Comparison of ENCODE assay signal across 9 cellular contexts in the genomic region with DNA sequence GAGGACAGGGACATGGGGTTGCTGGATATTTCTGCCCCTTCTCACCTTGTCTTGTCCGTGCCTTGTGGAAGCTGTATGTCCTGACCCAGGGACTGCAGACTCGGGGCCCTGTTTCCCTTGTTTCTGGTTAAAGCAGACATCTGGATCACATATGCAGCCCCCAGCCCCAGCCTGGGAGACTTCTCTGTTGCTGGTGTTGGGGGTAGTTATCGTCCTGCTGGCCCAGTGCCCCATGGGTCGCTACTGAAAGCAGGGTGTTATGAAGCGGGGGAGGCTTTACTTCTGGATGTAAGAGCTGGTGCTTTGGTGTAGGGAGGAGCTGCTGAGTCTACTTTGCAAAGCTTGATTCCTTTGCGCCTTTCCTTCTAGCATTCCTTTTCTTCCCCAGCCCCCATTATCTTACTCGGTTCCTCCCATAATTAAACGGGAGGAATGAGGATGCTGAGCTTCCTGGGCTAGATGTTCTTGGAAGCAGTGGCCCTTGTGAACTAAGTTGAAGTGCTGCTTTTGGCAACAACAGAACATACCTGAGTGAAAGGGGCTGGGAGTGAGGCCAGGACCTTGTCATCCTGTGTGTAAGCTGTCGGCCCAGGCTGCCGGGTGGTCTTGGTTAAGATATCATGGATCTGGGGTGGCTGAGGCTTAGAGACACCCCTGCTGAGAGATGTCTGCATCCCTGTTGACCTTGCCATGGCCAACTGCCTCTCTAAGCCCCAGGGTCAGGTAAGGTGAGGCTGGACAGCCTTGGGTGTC. TPM values are rescaled to one million over a fixed set of nuclear protein-coding genes. Genes with fewer than 3 reads are reported as not detected.
DNase-seq lines count a peak whose midpoint lies in the region; ATAC-seq, FAIRE-seq and TF ChIP-seq lines count a peak whose summit lies in the region.
"Had no signal": no experiment of that assay in that cellular context is flagged by ENCODE, and none has a peak within 500 bp of the region (broad histone marks: within the 10 kb centered on the region; RNA-seq: fewer than 3 reads in every experiment).

No MANE protein-coding gene starts in this region.

- H3K27me3 ChIP-seq in DND-41 (ENCODE audit: insufficient read depth, low read length, poor library complexity) (no peaks in the 10 kb centered on the region), PC-3 (ENCODE audit: low read length) (no peaks in the 10 kb centered on the region), pancreas (no peaks in the 10 kb centered on the region), brain microvascular endothelial cell (replicated peaks) (no peaks in the 10 kb centered on the region)

- TF ChIP-seq CTCF in DND-41 (IDR thresholded peaks at IDR 0.05; ENCODE audit: borderline replicate concordance, extremely low read depth, low read length, poor library complexity, severe bottlenecking) (no peak), PC-3 (conservative IDR thresholded peaks at IDR 0.05; ENCODE audit: low read depth, low read length) (no peak), endothelial cell (IDR thresholded peaks at IDR 0.05; ENCODE audit: unreplicated experiment) (no peak), pancreas (IDR thresholded peaks at IDR 0.05) (no peak), brain microvascular endothelial cell (IDR thresholded peaks at IDR 0.05; ENCODE audit: low read depth, low read length, missing control alignments) (no peak)

- H3K4me2 ChIP-seq in DND-41 (ENCODE audit: insufficient read depth, low read length) (peak overlapping the region; percentile 95), PC-3 (ENCODE audit: low read length) (peak overlapping the region; percentile 97)

- intact Hi-C loops in PC-3 (cut with micrococcal nuclease): loop anchor here (1.0 kb wide), 1 partner anchor 164 kb away; no protein-coding TSS in a partner anchor
- intact Hi-C loops in pancreas (cut with DNase I): no loop called here

- no peaks in the 10 kb centered on the region for H3K9me3 ChIP-seq in DND-41 (ENCODE audit: insufficient read depth, low read length, severe bottlenecking)
- H3K9me3 ChIP-seq in PC-3 (ENCODE audit: low read length): no peaks in the 10 kb centered on the region
- H3K9me3 ChIP-seq in pancreas: no peaks in the 10 kb centered on the region

- H3K27ac ChIP-seq in DND-41 (ENCODE audit: low read length) (peak overlapping the region; percentile 57), PC-3 (ENCODE audit: low read length) (no peak overlapping the region), pancreas (no peak overlapping the region), brain microvascular endothelial cell (no peak overlapping the region)

- no peak for FAIRE-seq in pancreas (lab: Jason Lieb, UNC)

- peaks cover 35% of the 10 kb centered on the region for H3K4me1 Mint-ChIP-seq in endothelial cell (ENCODE audit: unreplicated experiment)

- no peak overlapping the region for H3K27ac Mint-ChIP-seq in endothelial cell (ENCODE audit: unreplicated experiment)

- H3K4me3 Mint-ChIP-seq in endothelial cell (ENCODE audit: unreplicated experiment): peak overlapping the region; percentile 93

- DNase-seq in DND-41 (no peak), PC-3 (no peak), endothelial cell (ENCODE audit: low spot score) (no peak), pancreas (no peak), brain microvascular endothelial cell (no peak), HPDE6-E6E7 (ENCODE audit: extremely low spot score) (no peak), Kasumi-1 (lab: John Stamatoyannopoulos, UW) (no peak)
- DNase-seq: NCI-H345 had no signal

- no peaks in the 10 kb centered on the region for H3K9me2 ChIP-seq in PC-3 (replicated peaks; ENCODE audit: low read length)

- H4K20me1 ChIP-seq in DND-41 (ENCODE audit: insufficient read depth, low read length) (peaks cover 57% of the 10 kb centered on the region), PC-3 (ENCODE audit: low read length) (peaks cover 31% of the 10 kb centered on the region)

- H3K36me3 ChIP-seq in DND-41 (ENCODE audit: insufficient read depth, low read length) (peaks cover 60% of the 10 kb centered on the region), PC-3 (ENCODE audit: low read depth, low read length) (peaks cover 19% of the 10 kb centered on the region; the same call in 1 of the 2 replicates), pancreas (no peaks in the 10 kb centered on the region), brain microvascular endothelial cell (replicated peaks) (no peaks in the 10 kb centered on the region)

- H3K4me3 ChIP-seq in DND-41 (ENCODE audit: low read depth in 1 of 2, low read length in 2 of 2) (peak overlapping the region; percentile 10 to 71; a peak in 3 of 4 replicates), PC-3 (ENCODE audit: low read length) (peak overlapping the region; percentile 77), pancreas (peak overlapping the region in 3 of 4 donors; percentile 1 to 30 (median 7)), brain microvascular endothelial cell (ENCODE audit: low read depth, low read length) (no peak overlapping the region)

- no peak for ATAC-seq in DND-41 (ENCODE audit: insufficient read depth, low read depth)
- no peak for ATAC-seq in PC-3
- ATAC-seq in pancreas: no peak
- ATAC-seq in GM21367 (IDR thresholded peaks at IDR 0.05; ENCODE audit: unreplicated experiment): no peak

- peaks cover 20% of the 10 kb centered on the region for H3K27me3 Mint-ChIP-seq in endothelial cell (ENCODE audit: unreplicated experiment)

- H3K9ac ChIP-seq in DND-41 (ENCODE audit: low read depth, low read length) (peak overlapping the region; percentile 86), PC-3 (ENCODE audit: low read length) (peak overlapping the region; percentile 5; the same call in 1 of the 2 replicates)

- peaks cover 30% of the 10 kb centered on the region for H3K36me3 Mint-ChIP-seq in endothelial cell (ENCODE audit: low read depth, unreplicated experiment)

- CTCF ChIA-PET in PC-3 (lab: Charles Lee): interaction anchor here (0.7 to 1.4 kb wide), 5 partner anchors 13 to 164 kb away, joined by 3 to 10 read pairs (median 6); a partner anchor contains a TSS

- POLR2A ChIA-PET in PC-3 (lab: Charles Lee; ENCODE audit: unreplicated experiment): interaction anchor here (0.7 kb wide), 1 partner anchor 735 kb away, joined by 4 read pairs; no protein-coding TSS in a partner anchor

- no peak overlapping the region for H2AFZ ChIP-seq in DND-41 (ENCODE audit: low read depth, low read length)
- H2AFZ ChIP-seq in PC-3 (ENCODE audit: low read length): no peak overlapping the region

- H3F3A ChIP-seq in PC-3 (ENCODE audit: low read length, unreplicated experiment): no peaks in the 10 kb centered on the region

- H3K4me1 ChIP-seq in DND-41 (ENCODE audit: insufficient read depth, low read length) (peaks cover 72% of the 10 kb centered on the region), PC-3 (ENCODE audit: insufficient read depth, low read length) (peaks cover 47% of the 10 kb centered on the region), pancreas (peaks cover 2 to 21% (median 5%) of the 10 kb centered on the region in 3 donors)

- WGBS in pancreas, 2 donors: 39 to 49% methylated on average over 9 to 10 of the region's 10 CpGs

- no TSS peak for BruUV-seq in PC-3 (replicated peaks; lab: Mats Ljungman, UMichigan)

- peaks cover 78% of the 10 kb centered on the region for H3K79me2 ChIP-seq in DND-41 (ENCODE audit: insufficient read depth, low read length)
- H3K79me2 ChIP-seq in PC-3 (ENCODE audit: low read length): peaks cover 82% of the 10 kb centered on the region

- H3K9me3 Mint-ChIP-seq in endothelial cell (ENCODE audit: unreplicated experiment): no peaks in the 10 kb centered on the region

- in situ Hi-C loops in brain microvascular endothelial cell (cut with HindIII; ENCODE audit: low pct_ligation_motif_present, low sequenced_read_pairs): no loop called here

RNA-seq across cellular contexts. Expression of a gene that starts 3.4 kb away (rescaled TPM):
- total RNA-seq in PC-3 (2014; rRNA removed) (6.1 and 10.1 TPM in 2 replicates), endothelial cell (ENCODE audit: unreplicated experiment) (23.0 TPM), pancreas (1 to 10 TPM; 4.1 to 8.6 (median 4.8) TPM)
- polyA plus RNA-seq in pancreas: 1 to 10 TPM; 1.5 to 4.4 TPM
